Comparison of ENCODE assay signal across 8 cellular contexts in the genomic region with DNA sequence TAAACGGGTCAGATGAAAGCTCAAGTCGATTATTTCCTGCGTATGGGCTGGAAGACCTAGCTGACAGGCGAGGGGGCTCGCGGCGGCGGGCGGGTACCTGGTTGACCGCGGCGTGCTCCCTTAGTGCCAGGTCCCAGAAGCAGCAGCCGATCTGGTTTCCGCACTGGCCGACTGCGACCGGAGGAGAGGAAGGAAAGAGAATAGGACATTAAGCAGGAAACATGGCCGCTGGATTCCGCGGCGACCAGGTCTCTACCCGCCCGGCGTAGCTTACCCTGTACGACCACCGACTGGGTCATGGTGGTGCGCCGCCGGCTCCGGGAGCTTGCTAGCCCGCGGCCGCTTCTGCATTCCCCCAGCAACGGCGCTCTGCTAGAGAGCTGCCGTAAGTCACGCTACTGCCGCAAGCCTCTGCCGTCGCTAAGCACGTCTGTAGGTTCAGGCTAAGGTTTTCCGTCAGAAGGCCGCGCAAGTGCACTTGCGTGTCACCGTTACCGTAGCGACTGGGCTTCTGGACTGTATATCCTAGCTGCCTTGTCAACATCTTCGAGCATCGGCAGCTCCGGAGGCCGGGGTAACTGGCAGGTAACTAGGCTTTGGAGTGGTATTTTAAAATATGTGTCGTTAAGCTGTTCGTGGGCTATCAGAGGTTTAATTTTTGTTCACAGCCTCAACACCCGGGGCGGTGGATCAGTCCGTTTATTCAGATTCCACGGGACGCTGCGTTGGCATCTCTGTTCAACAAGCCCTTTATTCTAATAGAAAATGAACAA. TPM values are rescaled to one million over a fixed set of nuclear protein-coding genes. Genes with fewer than 3 reads are reported as not detected.
DNase-seq lines count a peak whose midpoint lies in the region; ATAC-seq and TF ChIP-seq lines count a peak whose summit lies in the region.

A gene with protein sequence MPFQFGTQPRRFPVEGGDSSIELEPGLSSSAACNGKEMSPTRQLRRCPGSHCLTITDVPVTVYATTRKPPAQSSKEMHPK (plus strand): TSS at position 456 of the 773 bp plus-strand sequence. CDS start 11,693 bp downstream, outside the sequence.
A gene with protein sequence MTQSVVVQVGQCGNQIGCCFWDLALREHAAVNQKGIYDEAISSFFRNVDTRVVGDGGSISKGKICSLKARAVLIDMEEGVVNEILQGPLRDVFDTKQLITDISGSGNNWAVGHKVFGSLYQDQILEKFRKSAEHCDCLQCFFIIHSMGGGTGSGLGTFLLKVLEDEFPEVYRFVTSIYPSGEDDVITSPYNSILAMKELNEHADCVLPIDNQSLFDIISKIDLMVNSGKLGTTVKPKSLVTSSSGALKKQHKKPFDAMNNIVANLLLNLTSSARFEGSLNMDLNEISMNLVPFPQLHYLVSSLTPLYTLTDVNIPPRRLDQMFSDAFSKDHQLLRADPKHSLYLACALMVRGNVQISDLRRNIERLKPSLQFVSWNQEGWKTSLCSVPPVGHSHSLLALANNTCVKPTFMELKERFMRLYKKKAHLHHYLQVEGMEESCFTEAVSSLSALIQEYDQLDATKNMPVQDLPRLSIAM (minus strand): TSS at position 347 of the 773 bp plus-strand sequence. CDS start 48 bp downstream, at position 299.

- H3K23ac ChIP-seq in trophoblast cell (ENCODE audit: low read length): no peak within 1 kb of the TSS

- peak; percentile 91 for DNase-seq in GM12864 (ENCODE audit: low read depth)
- DNase-seq in NCI-H1105 (lab: John Stamatoyannopoulos, UW): peak; percentile 94
- peak; percentile 95 for DNase-seq in SKM-1 (lab: John Stamatoyannopoulos, UW; ENCODE audit: unreplicated experiment)
- DNase-seq in activated naive CD8-positive, alpha-beta T cell treated with anti-CD3 and anti-CD28 coated beads, Interleukin-2, amount 50 U/mL, for 24 hours: peak; percentile 86
- DNase-seq in cardiac septum (ENCODE audit: low spot score): peak; percentile 97
- peak; percentile 95 to 96 for DNase-seq in trophoblast cell
- peak; percentile 93 for DNase-seq in transverse colon

- peaks cover 7% of the 10 kb centered on the region for H3K4me1 Mint-ChIP-seq in activated naive CD8-positive, alpha-beta T cell treated with anti-CD3 and anti-CD28 coated beads, Interleukin-2, amount 50 U/mL, for 24 hours

- H2BK12ac ChIP-seq in trophoblast cell (ENCODE audit: low read length): no peak within 1 kb of the TSS

- H3K27me3 Mint-ChIP-seq in activated naive CD8-positive, alpha-beta T cell treated with anti-CD3 and anti-CD28 coated beads, Interleukin-2, amount 50 U/mL, for 24 hours: peaks cover 11% of the 10 kb centered on the region

- H4K12ac ChIP-seq in trophoblast cell (ENCODE audit: low read depth, low read length): peak within 1 kb of the TSS; percentile 21

- H3K36me3 ChIP-seq in trophoblast cell (ENCODE audit: control insufficient read depth in 1 of 2, insufficient read depth in 2 of 2, low read length in 2 of 2) (no peaks in the 10 kb centered on the region), transverse colon (peaks cover 0 to 12% (median 0%) of the 10 kb centered on the region in 4 donors)

- H3K4me3 ChIP-seq in GM12864 (ENCODE audit: low read depth, low read length) (peak within 1 kb of the TSS; percentile 77), trophoblast cell (ENCODE audit: low read depth, low read length) (peak within 1 kb of the TSS; percentile 77), transverse colon (peak within 1 kb of the TSS; percentile 56 to 91 (median 74))

- TF ChIP-seq CTCF in GM12864 (IDR thresholded peaks at IDR 0.05; ENCODE audit: low read depth, low read length, missing control alignments) (no peak), transverse colon (IDR thresholded peaks at IDR 0.05) (peak in 1 of 5 experiments; percentile 15)

- no peaks in the 10 kb centered on the region for H3K4me1 ChIP-seq in trophoblast cell (ENCODE audit: control insufficient read depth in 1 of 2, insufficient read depth in 2 of 2, low read length in 2 of 2)
- H3K4me1 ChIP-seq in transverse colon: peaks cover 4 to 16% (median 9%) of the 10 kb centered on the region in 4 donors

- H4K91ac ChIP-seq in trophoblast cell (ENCODE audit: low read depth, low read length): peak within 1 kb of the TSS; percentile 53

- H3K18ac ChIP-seq in trophoblast cell (ENCODE audit: low read length): no peak within 1 kb of the TSS

- H3K79me2 ChIP-seq in trophoblast cell (ENCODE audit: control insufficient read depth, insufficient read depth, low read length, poor library complexity): no peaks in the 10 kb centered on the region

- TF ChIP-seq POLR2A in transverse colon (IDR thresholded peaks at IDR 0.05): peak; percentile 75

- H3K27ac Mint-ChIP-seq in activated naive CD8-positive, alpha-beta T cell treated with anti-CD3 and anti-CD28 coated beads, Interleukin-2, amount 50 U/mL, for 24 hours: no peak within 1 kb of the TSS

- H4K8ac ChIP-seq in trophoblast cell (ENCODE audit: low read depth, low read length): peak within 1 kb of the TSS; percentile 64

- no peak within 1 kb of the TSS for H3K4me3 Mint-ChIP-seq in activated naive CD8-positive, alpha-beta T cell treated with anti-CD3 and anti-CD28 coated beads, Interleukin-2, amount 50 U/mL, for 24 hours

- peak; percentile 97 for ATAC-seq in HG02623 (IDR thresholded peaks at IDR 0.05; ENCODE audit: unreplicated experiment)
- peak; percentile 99 for ATAC-seq in activated naive CD8-positive, alpha-beta T cell treated with anti-CD3 and anti-CD28 coated beads, Interleukin-2, amount 50 U/mL, for 24 hours

- WGBS in trophoblast cell (ENCODE audit: extremely low coverage, insufficient coverage, insufficient read length): no CpG with 5 or more reads among the region's 60 CpGs
- 0% methylated on average over 13 to 47 of the region's 60 CpGs for WGBS in transverse colon (ENCODE audit: low coverage in 1 of 2), 2 donors

- peak within 1 kb of the TSS; percentile 73 for H3K4me2 ChIP-seq in trophoblast cell (ENCODE audit: low read length)

- H3K14ac ChIP-seq in trophoblast cell (ENCODE audit: low read length): peak within 1 kb of the TSS; percentile 36

- no peak within 1 kb of the TSS for H2AK5ac ChIP-seq in trophoblast cell (ENCODE audit: low read length)

- H3K27ac ChIP-seq in trophoblast cell (ENCODE audit: low read depth, low read length) (peak within 1 kb of the TSS; percentile 31), transverse colon (peak within 1 kb of the TSS; percentile 86 to 90 (median 88))

- intact Hi-C loops in cardiac septum (cut with DNase I): loop anchor here (10.0 kb wide), 1 partner anchor 197 kb away; no protein-coding TSS in a partner anchor
- intact Hi-C loops in transverse colon (cut with DNase I; ENCODE audit: low total_unique reads): no loop called here

- no peak within 1 kb of the TSS for H3K9ac ChIP-seq in trophoblast cell (ENCODE audit: low read length)

- H2AFZ ChIP-seq in trophoblast cell (ENCODE audit: insufficient read depth, low read length, poor library complexity): peak within 1 kb of the TSS; percentile 51

- in situ Hi-C loops in transverse colon (cut with MboI; ENCODE audit: low pct_ligation_motif_present in 1 of 4, low pct_unique_long_range_greater_than_20kb in 1 of 4, low sequenced_read_pairs in 3 of 4): no loop called here

- H3K9me3 Mint-ChIP-seq in activated naive CD8-positive, alpha-beta T cell treated with anti-CD3 and anti-CD28 coated beads, Interleukin-2, amount 50 U/mL, for 24 hours: no peaks in the 10 kb centered on the region

- no peaks in the 10 kb centered on the region for H3K9me3 ChIP-seq in trophoblast cell (ENCODE audit: insufficient read depth, low read depth, low read length)
- H3K9me3 ChIP-seq in transverse colon: no peaks in the 10 kb centered on the region

- H3K4ac ChIP-seq in trophoblast cell (ENCODE audit: low read depth, low read length): no peak within 1 kb of the TSS

- peaks cover 11% of the 10 kb centered on the region for H3K36me3 Mint-ChIP-seq in activated naive CD8-positive, alpha-beta T cell treated with anti-CD3 and anti-CD28 coated beads, Interleukin-2, amount 50 U/mL, for 24 hours (ENCODE audit: low read depth)

- no peak for TF ChIP-seq EP300 in transverse colon (IDR thresholded peaks at IDR 0.05; ENCODE audit: low read depth)

- no peaks in the 10 kb centered on the region for H3K27me3 ChIP-seq in trophoblast cell (ENCODE audit: insufficient read depth, low read length)
- no peaks in the 10 kb centered on the region for H3K27me3 ChIP-seq in transverse colon

- no peak within 1 kb of the TSS for H2BK5ac ChIP-seq in trophoblast cell (ENCODE audit: low read depth, low read length, poor library complexity)

- no peaks in the 10 kb centered on the region for H3K79me1 ChIP-seq in trophoblast cell (ENCODE audit: low read length)

- no peak within 1 kb of the TSS for H2BK120ac ChIP-seq in trophoblast cell (ENCODE audit: insufficient read depth, low read length, poor library complexity)

RNA-seq across cellular contexts. Expression of the first gene that starts in this region (rescaled TPM):
- 43.5 TPM for total RNA-seq in cardiac septum
- polyA plus RNA-seq in trophoblast cell (2013): 4.5 and 5.7 TPM in 2 replicates
- total RNA-seq in transverse colon: 10 to 100 TPM in 1 of 4 donors, 1 to 10 TPM in 2, not detected in 1; 2.2 to 81.4 (median 8.7) TPM

RNA-seq across cellular contexts. Expression of the second gene that starts in this region (rescaled TPM):
- 21.6 TPM for total RNA-seq in cardiac septum
- 8.0 and 8.4 TPM in 2 replicates for polyA plus RNA-seq in trophoblast cell (2013)
- 10 to 100 TPM; 15.9 to 48.4 (median 26.5) TPM for total RNA-seq in transverse colon

Comparison
In these comparisons a context has a peak if more than half of its experiments do, and no peak if none do; other contexts are left out.
1. Peak in every context shown above with its lines: DNase-seq, ATAC-seq, H3K4me3 ChIP-seq and H3K27ac ChIP-seq.